In genomic region chr6:3748208-3748701, GRCh38 we compare ENCODE assay signal across 8 cellular contexts. TPM values are rescaled to one million over a fixed set of nuclear protein-coding genes. Genes with fewer than 3 reads are reported as not detected.
DNase-seq lines count a peak whose midpoint lies in the region; ATAC-seq and FAIRE-seq lines count a peak whose summit lies in the region.

No MANE protein-coding gene starts in this region.

- no peak overlapping the region for H3K27ac Mint-ChIP-seq in activated T-helper 2 cell treated with anti-CD3 and anti-CD28 coated beads, Interferon-gamma antibody, Interleukin-2, Interleukin-4, amounts not matched to agents 10 μg/mL and 5 μg/mL and 100 μg/mL, durations not matched to agents 14 hours and 24 hours and 36 hours

- no peaks in the 10 kb centered on the region for H3K36me3 Mint-ChIP-seq in activated T-helper 2 cell treated with anti-CD3 and anti-CD28 coated beads, Interferon-gamma antibody, Interleukin-2, Interleukin-4, amounts not matched to agents 10 μg/mL and 5 μg/mL and 100 μg/mL, durations not matched to agents 14 hours and 24 hours and 36 hours (ENCODE audit: low read depth)

- H3K27me3 Mint-ChIP-seq in activated T-helper 2 cell treated with anti-CD3 and anti-CD28 coated beads, Interferon-gamma antibody, Interleukin-2, Interleukin-4, amounts not matched to agents 10 μg/mL and 5 μg/mL and 100 μg/mL, durations not matched to agents 14 hours and 24 hours and 36 hours (ENCODE audit: low read depth): peaks cover 44% of the 10 kb centered on the region

- no peak for ATAC-seq in GM21447 (IDR thresholded peaks at IDR 0.05; ENCODE audit: unreplicated experiment)

- DNase-seq in AG08396 (ENCODE audit: low spot score) (peak; percentile 88), GM18507 (ENCODE audit: extremely low spot score, insufficient read length, low read depth) (no peak), NCI-H460 (ENCODE audit: extremely low read depth, low read depth) (peak; percentile 75), glomerular visceral epithelial cell (ENCODE audit: extremely low spot score) (peak; percentile 83), posterior vena cava (ENCODE audit: low spot score) (peak; percentile 90), GF-D8 (lab: John Stamatoyannopoulos, UW) (no peak)
- DNase-seq in activated T-helper 2 cell treated with anti-CD3 and anti-CD28 coated beads, Interferon-gamma antibody, Interleukin-2, Interleukin-4, amounts not matched to agents 10 μg/mL and 5 μg/mL and 100 μg/mL, durations not matched to agents 14 hours and 24 hours and 36 hours (ENCODE audit: low spot score): peak; percentile 16

- H3K9me3 Mint-ChIP-seq in activated T-helper 2 cell treated with anti-CD3 and anti-CD28 coated beads, Interferon-gamma antibody, Interleukin-2, Interleukin-4, amounts not matched to agents 10 μg/mL and 5 μg/mL and 100 μg/mL, durations not matched to agents 14 hours and 24 hours and 36 hours: no peaks in the 10 kb centered on the region

- no peak overlapping the region for H3K4me3 Mint-ChIP-seq in activated T-helper 2 cell treated with anti-CD3 and anti-CD28 coated beads, Interferon-gamma antibody, Interleukin-2, Interleukin-4, amounts not matched to agents 10 μg/mL and 5 μg/mL and 100 μg/mL, durations not matched to agents 14 hours and 24 hours and 36 hours (ENCODE audit: low read depth)

- FAIRE-seq in GM18507 (lab: Jason Lieb, UNC): peak; percentile 26

- peaks cover 2% of the 10 kb centered on the region for H3K4me1 Mint-ChIP-seq in activated T-helper 2 cell treated with anti-CD3 and anti-CD28 coated beads, Interferon-gamma antibody, Interleukin-2, Interleukin-4, amounts not matched to agents 10 μg/mL and 5 μg/mL and 100 μg/mL, durations not matched to agents 14 hours and 24 hours and 36 hours (ENCODE audit: low read depth)

- intact Hi-C loops in activated T-helper 2 cell treated with anti-CD3 and anti-CD28 coated beads, Interferon-gamma antibody, Interleukin-2, Interleukin-4, amounts not matched to agents 10 μg/mL and 5 μg/mL and 100 μg/mL, durations not matched to agents 14 hours and 24 hours and 36 hours (cut with micrococcal nuclease): loop anchor here (1.0 to 2.0 kb wide), 2 partner anchors 139 to 260 kb away; no protein-coding TSS in a partner anchor
- intact Hi-C loops in posterior vena cava (cut with DNase I): loop anchor here (5.0 kb wide), 2 partner anchors 94 to 244 kb away; no protein-coding TSS in a partner anchor

RNA-seq across cellular contexts. Expression of gene PXDC1, which starts 3.3 kb away (rescaled TPM):
- 10.8 and 10.9 TPM in 2 replicates for total RNA-seq in NCI-H460 (2014; rRNA removed; shearing (Covaris generic))
- 4.1 and 5.4 TPM in 2 replicates for polyA plus RNA-seq in NCI-H460 (2014; cell fraction: nucleus; rRNA removed)
- 1.1 and 1.2 TPM in 2 replicates for total RNA-seq in activated T-helper 2 cell treated with anti-CD3 and anti-CD28 coated beads, Interferon-gamma antibody, Interleukin-2, Interleukin-4, amounts not matched to agents 10 μg/mL and 5 μg/mL and 100 μg/mL, durations not matched to agents 14 hours and 24 hours and 36 hours
- 100 to 1,000 TPM in 1 of 2 donors, 10 to 100 TPM in 1; 99.5 to 103 TPM for total RNA-seq in posterior vena cava

Comparison
In these comparisons a context has a peak if more than half of its experiments do, and no peak if none do; other contexts are left out.
1. DNase-seq: peak in AG08396 (single experiment), NCI-H460 (single experiment), activated T-helper 2 cell treated with anti-CD3 and anti-CD28 coated beads, Interferon-gamma antibody, Interleukin-2, Interleukin-4, amounts not matched to agents 10 μg/mL and 5 μg/mL and 100 μg/mL, durations not matched to agents 14 hours and 24 hours and 36 hours (single experiment), glomerular visceral epithelial cell (single experiment) and posterior vena cava (single experiment); none in GM18507 (single experiment) and GF-D8 (single experiment).